18 cellular contexts compared by ENCODE assay signal in the genomic region with DNA sequence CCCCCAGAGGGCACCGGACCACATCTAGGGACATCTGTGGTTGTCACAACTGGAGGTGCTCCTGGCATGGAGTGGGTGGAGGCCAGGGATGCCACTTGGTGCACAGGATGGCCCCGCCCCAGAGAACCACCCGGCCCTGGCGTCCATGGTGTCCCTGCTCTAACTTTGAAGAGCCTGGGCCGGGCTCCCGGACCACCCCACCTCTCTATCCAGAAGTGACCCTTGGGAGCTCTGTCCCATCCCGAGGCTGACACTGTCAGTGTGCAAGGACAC. TPM values are rescaled to one million over a fixed set of nuclear protein-coding genes. Genes with fewer than 3 reads are reported as not detected.
A peak's percentile ranks its signal among the peaks of the same experiment; 100 is the strongest.
DNase-seq lines count a peak whose midpoint lies in the region; ATAC-seq and TF ChIP-seq lines count a peak whose summit lies in the region.
"Had no signal": no experiment of that assay in that cellular context is flagged by ENCODE, and none has a peak within 500 bp of the region (broad histone marks: within the 10 kb centered on the region; RNA-seq: fewer than 3 reads in every experiment).

No MANE protein-coding gene starts in this region.

- no peak for DNase-seq in stimulated activated naive CD8-positive, alpha-beta T cell treated with anti-CD3 and anti-CD28 coated beads, Interleukin-15, amount 100 ng/mL, for 72 hours
- DNase-seq in stimulated activated naive CD8-positive, alpha-beta T cell treated with anti-CD3 and anti-CD28 coated beads, Interleukin-15, Interleukin-2, amounts not matched to agents 100 U/mL and 50 U/mL, for 24 hours, result no peak
- DNase-seq in progenitor cell of endocrine pancreas (ENCODE audit: low spot score, unreplicated experiment) (no peak), endothelial cell (ENCODE audit: low spot score) (no peak), NCI-H146 (lab: John Stamatoyannopoulos, UW) (no peak), activated T-cell treated with anti-CD3 and anti-CD28 coated beads for 4 hours (no peak)
- DNase-seq: EL, H7, KG1, NCI-H1048, NCI-H1436 treated with DMSO at 0.1 percent for 48 hours, NCI-H2081 treated with DMSO at 0.1 percent for 48 hours, NCI-H510A treated with DMSO at 0.1 percent for 48 hours, Peyer's patch, SHP77 had no signal

- H3K27ac ChIP-seq in temporal lobe (ENCODE audit: low read depth, low read length), result peak overlapping the region; percentile 95

- peak overlapping the region; percentile 40 to 59 for H3K27ac Mint-ChIP-seq in stimulated activated naive CD8-positive, alpha-beta T cell treated with anti-CD3 and anti-CD28 coated beads, Interleukin-15, amount 100 ng/mL, for 72 hours
- H3K27ac Mint-ChIP-seq in dendritic cell treated with granulocyte-macrophage colony-stimulating factor and Interleukin-4, amounts not matched to agents 40 ng/mL and 50 ng/mL, for 4 days, result peak overlapping the region; percentile 79
- H3K27ac Mint-ChIP-seq in progenitor cell of endocrine pancreas (peak overlapping the region; percentile 50), endothelial cell (ENCODE audit: unreplicated experiment) (no peak overlapping the region)

- no peaks in the 10 kb centered on the region for H3K27me3 Mint-ChIP-seq in stimulated activated naive CD8-positive, alpha-beta T cell treated with anti-CD3 and anti-CD28 coated beads, Interleukin-15, amount 100 ng/mL, for 72 hours
- H3K27me3 Mint-ChIP-seq in dendritic cell treated with granulocyte-macrophage colony-stimulating factor and Interleukin-4, amounts not matched to agents 40 ng/mL and 50 ng/mL, for 4 days, result no peaks in the 10 kb centered on the region
- H3K27me3 Mint-ChIP-seq in progenitor cell of endocrine pancreas (no peaks in the 10 kb centered on the region), endothelial cell (ENCODE audit: unreplicated experiment) (peaks cover 11% of the 10 kb centered on the region)

- no peak for TF ChIP-seq CTCF in progenitor cell of endocrine pancreas (IDR thresholded peaks at IDR 0.05; ENCODE audit: unreplicated experiment)
- TF ChIP-seq CTCF in endothelial cell (IDR thresholded peaks at IDR 0.05; ENCODE audit: unreplicated experiment), result no peak

- no peak overlapping the region for H3K4me3 Mint-ChIP-seq in stimulated activated naive CD8-positive, alpha-beta T cell treated with anti-CD3 and anti-CD28 coated beads, Interleukin-15, amount 100 ng/mL, for 72 hours
- H3K4me3 Mint-ChIP-seq in dendritic cell treated with granulocyte-macrophage colony-stimulating factor and Interleukin-4, amounts not matched to agents 40 ng/mL and 50 ng/mL, for 4 days, result peak overlapping the region; percentile 65
- H3K4me3 Mint-ChIP-seq in progenitor cell of endocrine pancreas (ENCODE audit: low read depth) (no peak overlapping the region), endothelial cell (ENCODE audit: unreplicated experiment) (no peak overlapping the region)

- intact Hi-C loops in dendritic cell treated with granulocyte-macrophage colony-stimulating factor and Interleukin-4, amounts not matched to agents 40 ng/mL and 50 ng/mL, for 4 days (cut with micrococcal nuclease), result no loop called here

- H3K4me1 Mint-ChIP-seq in stimulated activated naive CD8-positive, alpha-beta T cell treated with anti-CD3 and anti-CD28 coated beads, Interleukin-15, amount 100 ng/mL, for 72 hours, result no peaks in the 10 kb centered on the region
- H3K4me1 Mint-ChIP-seq in dendritic cell treated with granulocyte-macrophage colony-stimulating factor and Interleukin-4, amounts not matched to agents 40 ng/mL and 50 ng/mL, for 4 days (ENCODE audit: low read depth), result peaks cover 57% of the 10 kb centered on the region
- H3K4me1 Mint-ChIP-seq in progenitor cell of endocrine pancreas (ENCODE audit: low read depth) (no peaks in the 10 kb centered on the region), endothelial cell (ENCODE audit: unreplicated experiment) (no peaks in the 10 kb centered on the region)

- no peaks in the 10 kb centered on the region for H3K9me3 Mint-ChIP-seq in stimulated activated naive CD8-positive, alpha-beta T cell treated with anti-CD3 and anti-CD28 coated beads, Interleukin-15, amount 100 ng/mL, for 72 hours
- H3K9me3 Mint-ChIP-seq in dendritic cell treated with granulocyte-macrophage colony-stimulating factor and Interleukin-4, amounts not matched to agents 40 ng/mL and 50 ng/mL, for 4 days, result no peaks in the 10 kb centered on the region
- H3K9me3 Mint-ChIP-seq in progenitor cell of endocrine pancreas (ENCODE audit: low read depth), result no peaks in the 10 kb centered on the region
- no peaks in the 10 kb centered on the region for H3K9me3 Mint-ChIP-seq in endothelial cell (ENCODE audit: unreplicated experiment)

- no peak for ATAC-seq in stimulated activated naive CD8-positive, alpha-beta T cell treated with anti-CD3 and anti-CD28 coated beads, Interleukin-15, amount 100 ng/mL, for 72 hours
- ATAC-seq in stimulated activated naive CD8-positive, alpha-beta T cell treated with anti-CD3 and anti-CD28 coated beads, Interleukin-15, Interleukin-2, amounts not matched to agents 100 U/mL and 50 U/mL, for 24 hours, result no peak
- ATAC-seq: HepG2 had no signal

- H3K36me3 Mint-ChIP-seq in dendritic cell treated with granulocyte-macrophage colony-stimulating factor and Interleukin-4, amounts not matched to agents 40 ng/mL and 50 ng/mL, for 4 days (ENCODE audit: low read depth), result peaks cover 100% of the 10 kb centered on the region
- peaks cover 22% of the 10 kb centered on the region for H3K36me3 Mint-ChIP-seq in progenitor cell of endocrine pancreas (ENCODE audit: insufficient read depth)
- peaks cover 43% of the 10 kb centered on the region for H3K36me3 Mint-ChIP-seq in endothelial cell (ENCODE audit: low read depth, unreplicated experiment)

RNA-seq across cellular contexts. Expression of a gene that starts 22.9 kb away (rescaled TPM):
- total RNA-seq in progenitor cell of endocrine pancreas (42.5 and 45.9 TPM in 2 replicates), temporal lobe (36.1 TPM), endothelial cell (ENCODE audit: unreplicated experiment) (112 TPM)

RNA-seq across cellular contexts. Expression of a gene that starts 30.6 kb away (rescaled TPM):
- total RNA-seq in progenitor cell of endocrine pancreas, result 48.9 and 50.3 TPM in 2 replicates
- 8.9 TPM for total RNA-seq in temporal lobe
- 63.3 TPM for total RNA-seq in endothelial cell (ENCODE audit: unreplicated experiment)

RNA-seq across cellular contexts. Expression of a gene that starts 53.7 kb away (rescaled TPM):
- total RNA-seq in progenitor cell of endocrine pancreas, result 7.3 and 8.5 TPM in 2 replicates
- total RNA-seq in temporal lobe, result 4.7 TPM
- total RNA-seq in endothelial cell (ENCODE audit: unreplicated experiment), result 60.1 TPM
